ENCODE assay signal across 12 cellular contexts in genomic region chr7:38748056-38748610, GRCh38.
DNase-seq lines count a peak whose midpoint lies in the region; ATAC-seq, FAIRE-seq and TF ChIP-seq lines count a peak whose summit lies in the region.
"Had no signal": no experiment of that assay in that cellular context is flagged by ENCODE, and none has a peak within 500 bp of the region (broad histone marks: within the 10 kb centered on the region; RNA-seq: fewer than 3 reads in every experiment).

No MANE protein-coding gene starts in this region.

- H3K9me1 ChIP-seq in K562 (ENCODE audit: control insufficient read depth, insufficient read depth, low read length), result no peaks in the 10 kb centered on the region

- DNase-seq in AG09319 (ENCODE audit: extremely low read depth, low read depth) (no peak), K562 (ENCODE audit: extremely low read depth in 1 of 4, low spot score in 3 of 4) (peak in 2 of 4 experiments; percentile 14 to 20), left kidney (ENCODE audit: low read depth, low spot score) (peak; percentile 15), NCI-H1105 treated with DMSO at 0.1 percent for 48 hours (lab: John Stamatoyannopoulos, UW) (no peak), HPDE6-E6E7 (ENCODE audit: extremely low spot score) (no peak), germinal center (ENCODE audit: low spot score) (no peak)
- peak; percentile 4 for DNase-seq in Jurkat, Clone E6-1 (ENCODE audit: low read depth, low spot score)
- DNase-seq: activated B cell treated with CpG ODN at 0.5 μM for 24 hours, cerebellar nuclear complex, Karpas-422 had no signal

- intact Hi-C loops in K562 (cut with micrococcal nuclease), result no loop called here

- H3K9me3 ChIP-seq in K562 (replicated peaks; ENCODE audit: control insufficient read depth, insufficient read depth, low read depth, low read length), result no peaks in the 10 kb centered on the region

- no peak overlapping the region for H2AFZ ChIP-seq in K562 (ENCODE audit: low read depth, low read length)

- no peak for TF ChIP-seq POLR2A in K562 (conservative IDR thresholded peaks at IDR 0.05)

- no peak overlapping the region for H3K9ac ChIP-seq in K562 (ENCODE audit: insufficient read depth in 1 of 2, low read depth in 2 of 2, low read length in 2 of 2)

- H3K4me1 ChIP-seq in K562 (replicated peaks in 1 of 2; ENCODE audit: control insufficient read depth in 2 of 2, insufficient read depth in 2 of 2, low read length in 2 of 2), result no peaks in the 10 kb centered on the region

- no peak for TF ChIP-seq EP300 in K562 (IDR thresholded peaks at IDR 0.05; ENCODE audit: low read length)

- 97% methylated on average over 12 of the region's 12 CpGs for WGBS in K562 (ENCODE audit: insufficient coverage, low coverage, missing lambda C conversion rate)

- in situ Hi-C loops in K562 (cut with MboI), result no loop called here

- no peaks in the 10 kb centered on the region for H3K79me2 ChIP-seq in K562 (ENCODE audit: control insufficient read depth, insufficient read depth, low read length)

- H3K27me3 ChIP-seq in K562 (ENCODE audit: control insufficient read depth in 2 of 2, insufficient read depth in 2 of 2, low read length in 2 of 2), result no peaks in the 10 kb centered on the region

- TF ChIP-seq RAD21 in K562 (CRISPR knock-in tag; conservative IDR thresholded peaks at IDR 0.05 in 1 of 2, IDR thresholded peaks at IDR 0.05 in 1 of 2), result no peak

- CTCF ChIA-PET in K562 (lab: Yijun Ruan, JAX; ENCODE audit: low intra/inter-chr PET ratio), result no interaction called here

- no peak for FAIRE-seq in K562 (lab: Jason Lieb, UNC)
- FAIRE-seq: H1 had no signal

- peaks cover 9% of the 10 kb centered on the region; the same call in 2 of the 3 replicates for H3K36me3 ChIP-seq in K562 (ENCODE audit: control insufficient read depth, insufficient read depth, low read length)

- no peaks in the 10 kb centered on the region for H4K20me1 ChIP-seq in K562 (replicated peaks; ENCODE audit: control insufficient read depth, insufficient read depth, low read length)

- POLR2A ChIA-PET in K562 (lab: Yijun Ruan, JAX), result no interaction called here

- H3K4me2 ChIP-seq in K562 (ENCODE audit: insufficient read depth, low read length), result no peak overlapping the region

- no TSS peak for BruUV-seq in K562 (replicated peaks; lab: Mats Ljungman, UMichigan)

- no peak overlapping the region for H3K27ac ChIP-seq in K562 (ENCODE audit: extremely low read depth, low read depth, low read length)

- TF ChIP-seq CTCF in AG09319 (IDR thresholded peaks at IDR 0.05; ENCODE audit: low read depth, low read length) (peak; percentile 43), K562 (IDR thresholded peaks at IDR 0.05 in 2 of 3, conservative IDR thresholded peaks at IDR 0.05 in 1 of 3; ENCODE audit: insufficient read depth in 2 of 3, low read depth in 1 of 3, low read length in 3 of 3) (peak; percentile 20 to 32 (median 20); a peak in 3 of 6 replicates)

- no peak overlapping the region for H3K4me3 ChIP-seq in Jurkat, Clone E6-1 (ENCODE audit: low read length)
- no peak overlapping the region for H3K4me3 ChIP-seq in K562

- ATAC-seq in K562 (no peak; the same call in 2 of the 3 replicates), HG03039 (IDR thresholded peaks at IDR 0.05; ENCODE audit: unreplicated experiment) (no peak)

TF ChIP-seq in K562, 482 proteins besides CTCF, POLR2A, EP300 and RAD21:
- TF ChIP-seq SNRNP70 (optimal IDR thresholded peaks at IDR 0.05; ENCODE audit: low read depth, low read length) (no peak), ATF3 (IDR thresholded peaks at IDR 0.05) (0 out of 2 replicates have a peak, but pooled peaks have one; percentile 36), ATF3 (CRISPR knock-in tag; conservative IDR thresholded peaks at IDR 0.05) (no peak), ZBTB33 (CRISPR knock-in tag; IDR thresholded peaks at IDR 0.05) (peak; percentile 95)

Comparison
In these comparisons a context has a peak if more than half of its experiments do, and no peak if none do; other contexts are left out.
1. DNase-seq: peak in Jurkat, Clone E6-1 (single experiment) and left kidney (single experiment); none in AG09319 (single experiment), NCI-H1105 treated with DMSO at 0.1 percent for 48 hours (single experiment), HPDE6-E6E7 (single experiment) and germinal center (single experiment).